ENCODE assay signal across 15 cellular contexts in the genomic region with DNA sequence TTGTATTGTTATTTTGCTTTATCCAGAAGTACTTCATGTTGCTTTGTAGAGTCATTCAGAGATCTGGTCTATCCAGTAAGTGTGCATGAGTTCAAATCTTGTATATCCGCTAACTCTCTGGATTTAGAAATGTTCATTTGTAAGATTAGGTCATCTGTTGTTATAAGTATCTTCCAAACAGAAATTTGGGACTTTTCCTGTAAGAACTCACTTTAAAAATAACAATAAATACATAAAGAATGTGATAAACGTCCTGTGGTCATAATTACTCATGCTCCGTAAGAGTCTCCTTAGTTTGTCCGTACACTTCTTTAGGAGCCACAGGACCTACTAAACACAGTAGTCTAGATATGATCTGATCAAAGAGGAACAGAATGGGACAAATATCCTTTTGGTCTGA.
DNase-seq lines count a peak whose midpoint lies in the region; ATAC-seq and TF ChIP-seq lines count a peak whose summit lies in the region.
"Had no signal": no experiment of that assay in that cellular context is flagged by ENCODE, and none has a peak within 500 bp of the region (broad histone marks: within the 10 kb centered on the region; RNA-seq: fewer than 3 reads in every experiment).

No MANE protein-coding gene starts in this region.

- intact Hi-C loops in posterior cingulate gyrus (cut with DNase I) = no loop called here

- in situ Hi-C loops in astrocyte of the spinal cord (cut with HindIII; ENCODE audit: low sequenced_read_pairs) = no loop called here

- peak; percentile 5 for DNase-seq in EL
- peak; percentile 2 for DNase-seq in LHCN-M2 (ENCODE audit: low read depth)
- DNase-seq in astrocyte of the spinal cord (ENCODE audit: low read depth, low spot score) = peak; percentile 10
- DNase-seq in iris pigment epithelial cell (ENCODE audit: low read depth) = peak; percentile 5
- no peak for DNase-seq in HT-29 (ENCODE audit: low spot score)
- DNase-seq in posterior cingulate gyrus = no peak
- no peak for DNase-seq in stimulated activated CD4-positive, alpha-beta T cell treated with anti-CD3 and anti-CD28 coated beads, Interleukin-2, amount 100 ng/mL, for 48 hours
- DNase-seq: ACHN; BE2C; Caco-2; CD4-positive, alpha-beta T cell; GF-D8; H7 had no signal

- H3K4me3 ChIP-seq in astrocyte of the spinal cord (ENCODE audit: low read depth, low read length) = no peak overlapping the region
- H3K4me3 ChIP-seq: GM23338 had no signal

- no peak for TF ChIP-seq CTCF in astrocyte of the spinal cord (IDR thresholded peaks at IDR 0.05; ENCODE audit: low read depth, low read length)

- no peak for ATAC-seq in HG03520 (IDR thresholded peaks at IDR 0.05; ENCODE audit: unreplicated experiment)
- ATAC-seq: GM23338 had no signal

Comparison
In these comparisons a context has a peak if more than half of its experiments do, and no peak if none do; other contexts are left out.
1. DNase-seq: peak in EL (single experiment), LHCN-M2 (single experiment), astrocyte of the spinal cord (single experiment) and iris pigment epithelial cell (single experiment); none in HT-29 (single experiment), posterior cingulate gyrus (0 of 10) and stimulated activated CD4-positive, alpha-beta T cell treated with anti-CD3 and anti-CD28 coated beads, Interleukin-2, amount 100 ng/mL, for 48 hours (0 of 2).